13 cellular contexts compared by ENCODE assay signal in the genomic region with DNA sequence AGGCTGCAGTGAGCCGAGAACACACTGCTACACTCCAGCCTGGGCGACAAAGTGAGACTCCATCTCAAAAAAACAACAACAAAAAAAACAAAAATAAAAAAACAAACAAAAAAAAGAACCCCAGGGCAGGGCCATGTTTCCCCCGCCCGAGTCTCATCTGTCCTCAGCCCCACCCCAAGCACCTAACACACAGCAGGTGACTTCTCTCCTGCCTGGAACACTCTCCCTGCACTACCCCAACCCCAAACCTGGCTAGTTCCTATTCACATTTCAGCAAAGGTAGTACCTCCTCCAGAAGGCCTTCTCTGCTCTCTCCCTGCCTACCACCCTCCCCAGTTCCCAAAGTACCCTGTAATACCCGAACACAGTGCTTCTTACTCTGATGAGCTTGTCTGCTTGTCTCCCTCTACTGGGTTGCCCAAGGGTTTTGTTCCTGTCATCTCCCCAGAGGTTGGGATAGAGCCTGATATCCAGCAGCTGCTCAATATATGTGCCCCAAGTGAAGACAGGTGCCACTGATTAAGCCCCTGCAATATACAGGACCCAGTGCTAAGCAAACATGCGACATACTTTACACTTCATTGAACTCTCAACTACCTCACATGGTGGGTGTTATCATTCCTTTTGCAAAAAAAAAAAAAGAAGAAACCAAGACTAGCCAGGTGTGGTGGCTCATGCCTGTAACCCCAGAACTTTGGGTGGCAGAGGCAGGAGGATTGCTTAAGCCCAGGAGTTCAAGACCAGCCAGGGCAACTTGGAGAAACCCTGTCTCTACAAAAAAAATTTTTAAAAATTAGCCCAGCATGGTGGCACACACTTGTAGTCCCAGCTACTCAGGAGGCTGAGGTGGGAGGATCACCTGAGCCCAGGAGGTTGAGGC.
A peak's percentile ranks its signal among the peaks of the same experiment; 100 is the strongest.
DNase-seq lines count a peak whose midpoint lies in the region; ATAC-seq and TF ChIP-seq lines count a peak whose summit lies in the region.
"Had no signal": no experiment of that assay in that cellular context is flagged by ENCODE, and none has a peak within 500 bp of the region (broad histone marks: within the 10 kb centered on the region; RNA-seq: fewer than 3 reads in every experiment).

No MANE protein-coding gene starts in this region.

- ATAC-seq in activated B cell treated with CpG ODN at 0.5 μM for 24 hours (ENCODE audit: low read depth) (peak; percentile 60), HG02970 (IDR thresholded peaks at IDR 0.05; ENCODE audit: low FRiP score, unreplicated experiment) (no peak)
- ATAC-seq: activated naive CD8-positive, alpha-beta T cell treated with anti-CD3 and anti-CD28 coated beads, Interleukin-2, amount 50 U/mL, for 24 hours had no signal

- H3K9me3 Mint-ChIP-seq in T-helper 1 cell treated with Interleukin-12 subunit alpha and Interleukin-12 subunit beta and Interleukin-4 antibody, amounts not matched to agents 30 μg/mL and 1 μg/mL, for 36 hours: peaks cover 5% of the 10 kb centered on the region
- H3K9me3 Mint-ChIP-seq in IgD-negative memory B cell (no peaks in the 10 kb centered on the region), activated B cell treated with CpG ODN at 0.5 μM for 24 hours (no peaks in the 10 kb centered on the region)
- H3K9me3 Mint-ChIP-seq: activated naive CD8-positive, alpha-beta T cell treated with anti-CD3 and anti-CD28 coated beads, Interleukin-2, amount 50 U/mL, for 24 hours had no signal

- DNase-seq in T-helper 1 cell: no peak
- DNase-seq in activated B cell treated with CpG ODN at 0.5 μM for 24 hours: no peak
- DNase-seq in posterior vena cava (ENCODE audit: low spot score): peak; percentile 16
- DNase-seq in GM19240 (ENCODE audit: insufficient read length, low spot score): no peak
- DNase-seq in NCI-H2029 (lab: John Stamatoyannopoulos, UW): no peak
- DNase-seq: activated naive CD8-positive, alpha-beta T cell treated with anti-CD3 and anti-CD28 coated beads, Interleukin-2, amount 50 U/mL, for 24 hours; EL; mammary epithelial cell; NCI-H187; T-helper 9 cell had no signal

- peaks cover 8% of the 10 kb centered on the region for H3K36me3 Mint-ChIP-seq in T-helper 1 cell treated with Interleukin-12 subunit alpha and Interleukin-12 subunit beta and Interleukin-4 antibody, amounts not matched to agents 30 μg/mL and 1 μg/mL, for 36 hours (ENCODE audit: low read depth)
- H3K36me3 Mint-ChIP-seq in IgD-negative memory B cell (peaks cover 4% of the 10 kb centered on the region), activated B cell treated with CpG ODN at 0.5 μM for 24 hours (ENCODE audit: low read depth) (no peaks in the 10 kb centered on the region)

- CTCF ChIA-PET in activated B cell treated with CpG ODN at 0.5 μM for 24 hours (lab: Charles Lee): interaction anchor here (1.1 to 5.6 kb wide), 4 partner anchors 12 to 125 kb away, joined by 3 to 39 read pairs (median 20); a partner anchor contains a TSS

- H3K4me3 Mint-ChIP-seq in T-helper 1 cell treated with Interleukin-12 subunit alpha and Interleukin-12 subunit beta and Interleukin-4 antibody, amounts not matched to agents 30 μg/mL and 1 μg/mL, for 36 hours: peak overlapping the region; percentile 4
- peak overlapping the region in 2 of 4 donors; percentile 2 to 65 for H3K4me3 Mint-ChIP-seq in IgD-negative memory B cell
- no peak overlapping the region for H3K4me3 Mint-ChIP-seq in activated B cell treated with CpG ODN at 0.5 μM for 24 hours
- H3K4me3 Mint-ChIP-seq: activated naive CD8-positive, alpha-beta T cell treated with anti-CD3 and anti-CD28 coated beads, Interleukin-2, amount 50 U/mL, for 24 hours had no signal

- TF ChIP-seq CTCF in activated B cell treated with CpG ODN at 0.5 μM for 24 hours (IDR thresholded peaks at IDR 0.05): no peak

- POLR2A ChIA-PET in activated B cell treated with CpG ODN at 0.5 μM for 24 hours (lab: Charles Lee): no interaction called here

- H3K27me3 Mint-ChIP-seq in T-helper 1 cell treated with Interleukin-12 subunit alpha and Interleukin-12 subunit beta and Interleukin-4 antibody, amounts not matched to agents 30 μg/mL and 1 μg/mL, for 36 hours (ENCODE audit: low read depth): no peaks in the 10 kb centered on the region
- peaks cover 2% of the 10 kb centered on the region for H3K27me3 Mint-ChIP-seq in IgD-negative memory B cell
- no peaks in the 10 kb centered on the region for H3K27me3 Mint-ChIP-seq in activated B cell treated with CpG ODN at 0.5 μM for 24 hours
- H3K27me3 Mint-ChIP-seq: activated naive CD8-positive, alpha-beta T cell treated with anti-CD3 and anti-CD28 coated beads, Interleukin-2, amount 50 U/mL, for 24 hours had no signal

- peaks cover 53% of the 10 kb centered on the region for H3K4me1 Mint-ChIP-seq in T-helper 1 cell treated with Interleukin-12 subunit alpha and Interleukin-12 subunit beta and Interleukin-4 antibody, amounts not matched to agents 30 μg/mL and 1 μg/mL, for 36 hours (ENCODE audit: low read depth)
- H3K4me1 Mint-ChIP-seq in IgD-negative memory B cell (peaks cover 32 to 34% (median 33%) of the 10 kb centered on the region in 3 donors), activated B cell treated with CpG ODN at 0.5 μM for 24 hours (peaks cover 44% of the 10 kb centered on the region)

- intact Hi-C loops in activated B cell treated with CpG ODN at 0.5 μM for 24 hours (cut with micrococcal nuclease) (no loop called here), posterior vena cava (cut with DNase I) (no loop called here)

- H3K27ac Mint-ChIP-seq in T-helper 1 cell treated with Interleukin-12 subunit alpha and Interleukin-12 subunit beta and Interleukin-4 antibody, amounts not matched to agents 30 μg/mL and 1 μg/mL, for 36 hours: peak overlapping the region; percentile 84
- H3K27ac Mint-ChIP-seq in IgD-negative memory B cell (peak overlapping the region in 2 of 3 donors; percentile 18 to 69), activated B cell treated with CpG ODN at 0.5 μM for 24 hours (no peak overlapping the region)
- H3K27ac Mint-ChIP-seq: activated naive CD8-positive, alpha-beta T cell treated with anti-CD3 and anti-CD28 coated beads, Interleukin-2, amount 50 U/mL, for 24 hours had no signal
